ENCODE assay signal across 2 cellular contexts in the genomic region with DNA sequence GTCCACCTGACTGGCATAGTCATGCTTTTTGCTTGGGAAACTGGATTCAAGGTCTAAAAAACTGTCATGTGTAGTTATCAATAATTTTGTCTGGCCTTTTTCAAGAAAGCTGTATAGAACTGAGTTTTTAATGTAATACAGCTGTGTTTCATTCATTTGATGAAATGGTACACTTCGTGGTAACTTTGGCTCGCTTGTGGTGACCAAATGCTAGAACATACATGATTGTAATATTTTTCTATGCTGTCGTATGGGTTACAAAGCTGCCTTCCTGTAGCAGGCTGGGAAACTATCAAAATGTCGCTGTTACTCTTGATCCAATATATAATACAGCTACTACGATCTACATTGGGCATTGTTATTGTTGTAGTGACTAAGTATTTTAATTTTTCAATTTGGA.
TF ChIP-seq lines count a peak whose summit lies in the region.

No MANE protein-coding gene starts in this region.

TF ChIP-seq in GM23338, 12 proteins besides CTCF, POLR2A, EP300 and RAD21 (continues in another document):
- TF ChIP-seq JUNB (IDR thresholded peaks at IDR 0.05; ENCODE audit: unreplicated experiment) = no peak
- TF ChIP-seq STAT1 (IDR thresholded peaks at IDR 0.05; ENCODE audit: unreplicated experiment) = no peak
- no peak for TF ChIP-seq ZNF331 (CRISPR knock-in tag; IDR thresholded peaks at IDR 0.05; ENCODE audit: low read depth)
- TF ChIP-seq CREB1 (CRISPR knock-in tag; IDR thresholded peaks at IDR 0.05; ENCODE audit: low read depth) = no peak
- TF ChIP-seq, protein P1, sequence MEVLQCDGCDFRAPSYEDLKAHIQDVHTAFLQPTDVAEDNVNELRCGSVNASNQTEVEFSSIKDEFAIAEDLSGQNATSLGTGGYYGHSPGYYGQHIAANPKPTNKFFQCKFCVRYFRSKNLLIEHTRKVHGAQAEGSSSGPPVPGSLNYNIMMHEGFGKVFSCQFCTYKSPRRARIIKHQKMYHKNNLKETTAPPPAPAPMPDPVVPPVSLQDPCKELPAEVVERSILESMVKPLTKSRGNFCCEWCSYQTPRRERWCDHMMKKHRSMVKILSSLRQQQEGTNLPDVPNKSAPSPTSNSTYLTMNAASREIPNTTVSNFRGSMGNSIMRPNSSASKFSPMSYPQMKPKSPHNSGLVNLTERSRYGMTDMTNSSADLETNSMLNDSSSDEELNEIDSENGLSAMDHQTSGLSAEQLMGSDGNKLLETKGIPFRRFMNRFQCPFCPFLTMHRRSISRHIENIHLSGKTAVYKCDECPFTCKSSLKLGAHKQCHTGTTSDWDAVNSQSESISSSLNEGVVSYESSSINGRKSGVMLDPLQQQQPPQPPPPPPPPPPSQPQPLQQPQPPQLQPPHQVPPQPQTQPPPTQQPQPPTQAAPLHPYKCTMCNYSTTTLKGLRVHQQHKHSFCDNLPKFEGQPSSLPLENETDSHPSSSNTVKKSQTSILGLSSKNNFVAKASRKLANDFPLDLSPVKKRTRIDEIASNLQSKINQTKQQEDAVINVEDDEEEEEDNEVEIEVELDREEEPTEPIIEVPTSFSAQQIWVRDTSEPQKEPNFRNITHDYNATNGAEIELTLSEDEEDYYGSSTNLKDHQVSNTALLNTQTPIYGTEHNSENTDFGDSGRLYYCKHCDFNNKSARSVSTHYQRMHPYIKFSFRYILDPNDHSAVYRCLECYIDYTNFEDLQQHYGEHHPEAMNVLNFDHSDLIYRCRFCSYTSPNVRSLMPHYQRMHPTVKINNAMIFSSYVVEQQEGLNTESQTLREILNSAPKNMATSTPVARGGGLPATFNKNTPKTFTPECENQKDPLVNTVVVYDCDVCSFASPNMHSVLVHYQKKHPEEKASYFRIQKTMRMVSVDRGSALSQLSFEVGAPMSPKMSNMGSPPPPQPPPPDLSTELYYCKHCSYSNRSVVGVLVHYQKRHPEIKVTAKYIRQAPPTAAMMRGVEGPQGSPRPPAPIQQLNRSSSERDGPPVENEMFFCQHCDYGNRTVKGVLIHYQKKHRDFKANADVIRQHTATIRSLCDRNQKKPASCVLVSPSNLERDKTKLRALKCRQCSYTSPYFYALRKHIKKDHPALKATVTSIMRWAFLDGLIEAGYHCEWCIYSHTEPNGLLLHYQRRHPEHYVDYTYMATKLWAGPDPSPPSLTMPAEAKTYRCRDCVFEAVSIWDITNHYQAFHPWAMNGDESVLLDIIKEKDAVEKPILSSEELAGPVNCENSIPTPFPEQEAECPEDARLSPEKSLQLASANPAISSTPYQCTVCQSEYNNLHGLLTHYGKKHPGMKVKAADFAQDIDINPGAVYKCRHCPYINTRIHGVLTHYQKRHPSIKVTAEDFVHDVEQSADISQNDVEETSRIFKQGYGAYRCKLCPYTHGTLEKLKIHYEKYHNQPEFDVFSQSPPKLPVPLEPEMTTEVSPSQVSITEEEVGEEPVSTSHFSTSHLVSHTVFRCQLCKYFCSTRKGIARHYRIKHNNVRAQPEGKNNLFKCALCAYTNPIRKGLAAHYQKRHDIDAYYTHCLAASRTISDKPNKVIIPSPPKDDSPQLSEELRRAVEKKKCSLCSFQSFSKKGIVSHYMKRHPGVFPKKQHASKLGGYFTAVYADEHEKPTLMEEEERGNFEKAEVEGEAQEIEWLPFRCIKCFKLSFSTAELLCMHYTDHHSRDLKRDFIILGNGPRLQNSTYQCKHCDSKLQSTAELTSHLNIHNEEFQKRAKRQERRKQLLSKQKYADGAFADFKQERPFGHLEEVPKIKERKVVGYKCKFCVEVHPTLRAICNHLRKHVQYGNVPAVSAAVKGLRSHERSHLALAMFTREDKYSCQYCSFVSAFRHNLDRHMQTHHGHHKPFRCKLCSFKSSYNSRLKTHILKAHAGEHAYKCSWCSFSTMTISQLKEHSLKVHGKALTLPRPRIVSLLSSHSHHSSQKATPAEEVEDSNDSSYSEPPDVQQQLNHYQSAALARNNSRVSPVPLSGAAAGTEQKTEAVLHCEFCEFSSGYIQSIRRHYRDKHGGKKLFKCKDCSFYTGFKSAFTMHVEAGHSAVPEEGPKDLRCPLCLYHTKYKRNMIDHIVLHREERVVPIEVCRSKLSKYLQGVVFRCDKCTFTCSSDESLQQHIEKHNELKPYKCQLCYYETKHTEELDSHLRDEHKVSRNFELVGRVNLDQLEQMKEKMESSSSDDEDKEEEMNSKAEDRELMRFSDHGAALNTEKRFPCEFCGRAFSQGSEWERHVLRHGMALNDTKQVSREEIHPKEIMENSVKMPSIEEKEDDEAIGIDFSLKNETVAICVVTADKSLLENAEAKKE (CRISPR knock-in tag; IDR thresholded peaks at IDR 0.05) = no peak
- TF ChIP-seq EZH2 (IDR thresholded peaks at IDR 0.05; ENCODE audit: low read depth, unreplicated experiment) = no peak
- TF ChIP-seq REST (IDR thresholded peaks at IDR 0.05; ENCODE audit: unreplicated experiment) = no peak
- TF ChIP-seq, protein P2, sequence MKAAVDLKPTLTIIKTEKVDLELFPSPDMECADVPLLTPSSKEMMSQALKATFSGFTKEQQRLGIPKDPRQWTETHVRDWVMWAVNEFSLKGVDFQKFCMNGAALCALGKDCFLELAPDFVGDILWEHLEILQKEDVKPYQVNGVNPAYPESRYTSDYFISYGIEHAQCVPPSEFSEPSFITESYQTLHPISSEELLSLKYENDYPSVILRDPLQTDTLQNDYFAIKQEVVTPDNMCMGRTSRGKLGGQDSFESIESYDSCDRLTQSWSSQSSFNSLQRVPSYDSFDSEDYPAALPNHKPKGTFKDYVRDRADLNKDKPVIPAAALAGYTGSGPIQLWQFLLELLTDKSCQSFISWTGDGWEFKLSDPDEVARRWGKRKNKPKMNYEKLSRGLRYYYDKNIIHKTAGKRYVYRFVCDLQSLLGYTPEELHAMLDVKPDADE (IDR thresholded peaks at IDR 0.05) = no peak
- no peak for TF ChIP-seq NANOG (IDR thresholded peaks at IDR 0.05; ENCODE audit: borderline replicate concordance)
- no peak for TF ChIP-seq EZH2phosphoT487 (IDR thresholded peaks at IDR 0.05; ENCODE audit: unreplicated experiment)

TF ChIP-seq in neural cell, 6 proteins besides CTCF, POLR2A, EP300 and RAD21:
- TF ChIP-seq SMC3 (conservative IDR thresholded peaks at IDR 0.05; ENCODE audit: poor library complexity) = no peak
TF ChIP-seq in neural cell: peak in this region for 0.
